In genomic region chr2:3062476-3063260, GRCh38 we compare ENCODE assay signal across 1 cellular context.
TF ChIP-seq lines count a peak whose summit lies in the region.

No MANE protein-coding gene starts in this region.

TF ChIP-seq in GM23338, 12 proteins besides CTCF, POLR2A, EP300 and RAD21 (continued from another document):
- TF ChIP-seq ZNF462 (CRISPR knock-in tag; IDR thresholded peaks at IDR 0.05) (no peak), ETS1 (IDR thresholded peaks at IDR 0.05) (no peak), EZH2 (IDR thresholded peaks at IDR 0.05; ENCODE audit: low read depth, unreplicated experiment) (no peak), STAT1 (IDR thresholded peaks at IDR 0.05; ENCODE audit: unreplicated experiment) (no peak), CREB1 (CRISPR knock-in tag; IDR thresholded peaks at IDR 0.05; ENCODE audit: low read depth) (no peak), JUNB (IDR thresholded peaks at IDR 0.05; ENCODE audit: unreplicated experiment) (no peak), POLR2AphosphoS5 (IDR thresholded peaks at IDR 0.05; ENCODE audit: low read depth) (no peak), ZNF114 (CRISPR knock-in tag; IDR thresholded peaks at IDR 0.05) (no peak), REST (IDR thresholded peaks at IDR 0.05; ENCODE audit: unreplicated experiment) (no peak), EZH2phosphoT487 (IDR thresholded peaks at IDR 0.05; ENCODE audit: unreplicated experiment) (no peak)
TF ChIP-seq in GM23338: peak in this region for 0.
